Comparison of ENCODE assay signal across 1 cellular context in genomic region chr4:15756361-15756861, GRCh38.
TF ChIP-seq lines count a peak whose summit lies in the region.

No MANE protein-coding gene starts in this region.

TF ChIP-seq in GM23338, 12 proteins besides CTCF, POLR2A, EP300 and RAD21 (continued from another document):
- TF ChIP-seq ZNF462 (CRISPR knock-in tag; IDR thresholded peaks at IDR 0.05) (no peak), POLR2AphosphoS5 (IDR thresholded peaks at IDR 0.05; ENCODE audit: low read depth) (no peak), NANOG (IDR thresholded peaks at IDR 0.05; ENCODE audit: borderline replicate concordance) (no peak)
